In the genomic region with DNA sequence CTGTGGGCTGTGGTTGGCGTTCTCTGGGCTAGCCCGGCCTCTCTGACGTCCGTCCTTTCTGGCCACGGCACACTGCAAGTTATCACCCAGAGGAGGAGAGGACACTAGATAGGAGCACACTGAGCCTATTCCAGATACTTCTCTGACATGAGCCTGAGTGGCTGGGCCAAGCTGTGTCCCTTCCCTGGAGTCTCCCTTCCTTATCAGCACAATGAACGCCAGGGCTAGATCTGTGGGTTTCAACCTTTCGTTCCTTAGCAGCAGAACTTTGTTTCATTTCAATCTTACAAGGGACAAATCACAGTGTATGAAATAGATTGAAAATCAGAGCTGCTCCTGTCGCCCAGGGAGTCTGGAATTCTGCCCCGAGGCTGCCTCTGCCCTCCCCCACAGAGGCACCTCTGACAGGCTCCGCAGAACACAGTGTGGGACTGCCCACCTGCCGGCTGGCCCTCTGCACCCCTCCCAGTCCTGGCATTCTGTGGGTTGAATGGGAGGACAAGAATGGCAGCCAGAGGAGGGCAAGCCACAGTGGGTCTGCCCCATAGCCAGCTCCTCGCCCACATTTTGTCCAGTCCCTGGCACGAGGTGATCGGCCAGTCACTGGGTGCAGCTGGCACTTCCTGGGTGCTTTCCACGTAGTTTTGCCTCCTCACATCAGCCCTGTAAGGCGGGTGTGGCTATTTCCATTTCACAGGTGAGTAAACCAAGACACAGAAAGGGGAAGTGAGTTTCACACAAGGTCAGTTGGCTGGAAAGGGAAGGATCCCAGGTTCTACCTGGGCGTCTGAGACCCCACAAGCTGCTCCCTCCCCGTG, we compare ENCODE assay signal across 1 cellular context.
TF ChIP-seq lines count a peak whose summit lies in the region.

No MANE protein-coding gene starts in this region.

TF ChIP-seq in GM12878, 131 proteins besides CTCF, POLR2A, EP300 and RAD21 (continued from another document):
- TF ChIP-seq, protein P1, sequence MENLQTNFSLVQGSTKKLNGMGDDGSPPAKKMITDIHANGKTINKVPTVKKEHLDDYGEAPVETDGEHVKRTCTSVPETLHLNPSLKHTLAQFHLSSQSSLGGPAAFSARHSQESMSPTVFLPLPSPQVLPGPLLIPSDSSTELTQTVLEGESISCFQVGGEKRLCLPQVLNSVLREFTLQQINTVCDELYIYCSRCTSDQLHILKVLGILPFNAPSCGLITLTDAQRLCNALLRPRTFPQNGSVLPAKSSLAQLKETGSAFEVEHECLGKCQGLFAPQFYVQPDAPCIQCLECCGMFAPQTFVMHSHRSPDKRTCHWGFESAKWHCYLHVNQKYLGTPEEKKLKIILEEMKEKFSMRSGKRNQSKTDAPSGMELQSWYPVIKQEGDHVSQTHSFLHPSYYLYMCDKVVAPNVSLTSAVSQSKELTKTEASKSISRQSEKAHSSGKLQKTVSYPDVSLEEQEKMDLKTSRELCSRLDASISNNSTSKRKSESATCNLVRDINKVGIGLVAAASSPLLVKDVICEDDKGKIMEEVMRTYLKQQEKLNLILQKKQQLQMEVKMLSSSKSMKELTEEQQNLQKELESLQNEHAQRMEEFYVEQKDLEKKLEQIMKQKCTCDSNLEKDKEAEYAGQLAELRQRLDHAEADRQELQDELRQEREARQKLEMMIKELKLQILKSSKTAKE (IDR thresholded peaks at IDR 0.05; ENCODE audit: low read depth, poor library complexity, severe bottlenecking), result no peak
- TF ChIP-seq CREB1 (IDR thresholded peaks at IDR 0.05; ENCODE audit: low read depth) (no peak), MYC (IDR thresholded peaks at IDR 0.05; ENCODE audit: insufficient read depth, insufficient read length, insufficient replicate concordance, low read length, severe bottlenecking) (no peak), POLR2AphosphoS5 (IDR thresholded peaks at IDR 0.05; ENCODE audit: low read length) (no peak), NFYA (IDR thresholded peaks at IDR 0.05; ENCODE audit: borderline replicate concordance, low read depth, low read length) (no peak), NR2C2 (IDR thresholded peaks at IDR 0.05; ENCODE audit: borderline replicate concordance, control insufficient read depth, insufficient read length, low read depth) (no peak), BMI1 (IDR thresholded peaks at IDR 0.05; ENCODE audit: borderline replicate concordance) (no peak), NBN (IDR thresholded peaks at IDR 0.05) (no peak), KLF5 (IDR thresholded peaks at IDR 0.05; ENCODE audit: partially characterized antibody) (no peak), ZNF274 (IDR thresholded peaks at IDR 0.05; ENCODE audit: insufficient read depth, insufficient read length) (no peak), SIX5 (IDR thresholded peaks at IDR 0.05; ENCODE audit: low read depth, low read length, severe bottlenecking) (no peak), KAT2A (conservative IDR thresholded peaks at IDR 0.05; ENCODE audit: control insufficient read depth, low read depth, low read length) (no peak), NFIC (IDR thresholded peaks at IDR 0.05; ENCODE audit: low read depth, low read length) (0 out of 2 replicates have a peak, but pooled peaks have one; percentile 45), NFXL1 (IDR thresholded peaks at IDR 0.05; ENCODE audit: borderline replicate concordance) (no peak), CEBPB (IDR thresholded peaks at IDR 0.05; ENCODE audit: borderline replicate concordance in 1 of 2, low read depth in 2 of 2, low read length in 2 of 2) (no peak), MXI1 (IDR thresholded peaks at IDR 0.05; ENCODE audit: low read depth, low read length) (no peak), RBBP5 (conservative IDR thresholded peaks at IDR 0.05) (no peak), BRCA1 (IDR thresholded peaks at IDR 0.05; ENCODE audit: low read depth, low read length) (no peak)
- TF ChIP-seq, protein P2, sequence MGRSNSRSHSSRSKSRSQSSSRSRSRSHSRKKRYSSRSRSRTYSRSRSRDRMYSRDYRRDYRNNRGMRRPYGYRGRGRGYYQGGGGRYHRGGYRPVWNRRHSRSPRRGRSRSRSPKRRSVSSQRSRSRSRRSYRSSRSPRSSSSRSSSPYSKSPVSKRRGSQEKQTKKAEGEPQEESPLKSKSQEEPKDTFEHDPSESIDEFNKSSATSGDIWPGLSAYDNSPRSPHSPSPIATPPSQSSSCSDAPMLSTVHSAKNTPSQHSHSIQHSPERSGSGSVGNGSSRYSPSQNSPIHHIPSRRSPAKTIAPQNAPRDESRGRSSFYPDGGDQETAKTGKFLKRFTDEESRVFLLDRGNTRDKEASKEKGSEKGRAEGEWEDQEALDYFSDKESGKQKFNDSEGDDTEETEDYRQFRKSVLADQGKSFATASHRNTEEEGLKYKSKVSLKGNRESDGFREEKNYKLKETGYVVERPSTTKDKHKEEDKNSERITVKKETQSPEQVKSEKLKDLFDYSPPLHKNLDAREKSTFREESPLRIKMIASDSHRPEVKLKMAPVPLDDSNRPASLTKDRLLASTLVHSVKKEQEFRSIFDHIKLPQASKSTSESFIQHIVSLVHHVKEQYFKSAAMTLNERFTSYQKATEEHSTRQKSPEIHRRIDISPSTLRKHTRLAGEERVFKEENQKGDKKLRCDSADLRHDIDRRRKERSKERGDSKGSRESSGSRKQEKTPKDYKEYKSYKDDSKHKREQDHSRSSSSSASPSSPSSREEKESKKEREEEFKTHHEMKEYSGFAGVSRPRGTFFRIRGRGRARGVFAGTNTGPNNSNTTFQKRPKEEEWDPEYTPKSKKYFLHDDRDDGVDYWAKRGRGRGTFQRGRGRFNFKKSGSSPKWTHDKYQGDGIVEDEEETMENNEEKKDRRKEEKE (IDR thresholded peaks at IDR 0.05), result no peak
- TF ChIP-seq, protein P3, sequence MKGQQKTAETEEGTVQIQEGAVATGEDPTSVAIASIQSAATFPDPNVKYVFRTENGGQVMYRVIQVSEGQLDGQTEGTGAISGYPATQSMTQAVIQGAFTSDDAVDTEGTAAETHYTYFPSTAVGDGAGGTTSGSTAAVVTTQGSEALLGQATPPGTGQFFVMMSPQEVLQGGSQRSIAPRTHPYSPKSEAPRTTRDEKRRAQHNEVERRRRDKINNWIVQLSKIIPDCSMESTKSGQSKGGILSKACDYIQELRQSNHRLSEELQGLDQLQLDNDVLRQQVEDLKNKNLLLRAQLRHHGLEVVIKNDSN (IDR thresholded peaks at IDR 0.05; ENCODE audit: borderline replicate concordance, extremely low read length, insufficient read depth, low read depth, low read length), result no peak
- TF ChIP-seq, protein P4, sequence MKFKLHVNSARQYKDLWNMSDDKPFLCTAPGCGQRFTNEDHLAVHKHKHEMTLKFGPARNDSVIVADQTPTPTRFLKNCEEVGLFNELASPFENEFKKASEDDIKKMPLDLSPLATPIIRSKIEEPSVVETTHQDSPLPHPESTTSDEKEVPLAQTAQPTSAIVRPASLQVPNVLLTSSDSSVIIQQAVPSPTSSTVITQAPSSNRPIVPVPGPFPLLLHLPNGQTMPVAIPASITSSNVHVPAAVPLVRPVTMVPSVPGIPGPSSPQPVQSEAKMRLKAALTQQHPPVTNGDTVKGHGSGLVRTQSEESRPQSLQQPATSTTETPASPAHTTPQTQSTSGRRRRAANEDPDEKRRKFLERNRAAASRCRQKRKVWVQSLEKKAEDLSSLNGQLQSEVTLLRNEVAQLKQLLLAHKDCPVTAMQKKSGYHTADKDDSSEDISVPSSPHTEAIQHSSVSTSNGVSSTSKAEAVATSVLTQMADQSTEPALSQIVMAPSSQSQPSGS (IDR thresholded peaks at IDR 0.05; ENCODE audit: low read length), result no peak
- TF ChIP-seq, protein P5, sequence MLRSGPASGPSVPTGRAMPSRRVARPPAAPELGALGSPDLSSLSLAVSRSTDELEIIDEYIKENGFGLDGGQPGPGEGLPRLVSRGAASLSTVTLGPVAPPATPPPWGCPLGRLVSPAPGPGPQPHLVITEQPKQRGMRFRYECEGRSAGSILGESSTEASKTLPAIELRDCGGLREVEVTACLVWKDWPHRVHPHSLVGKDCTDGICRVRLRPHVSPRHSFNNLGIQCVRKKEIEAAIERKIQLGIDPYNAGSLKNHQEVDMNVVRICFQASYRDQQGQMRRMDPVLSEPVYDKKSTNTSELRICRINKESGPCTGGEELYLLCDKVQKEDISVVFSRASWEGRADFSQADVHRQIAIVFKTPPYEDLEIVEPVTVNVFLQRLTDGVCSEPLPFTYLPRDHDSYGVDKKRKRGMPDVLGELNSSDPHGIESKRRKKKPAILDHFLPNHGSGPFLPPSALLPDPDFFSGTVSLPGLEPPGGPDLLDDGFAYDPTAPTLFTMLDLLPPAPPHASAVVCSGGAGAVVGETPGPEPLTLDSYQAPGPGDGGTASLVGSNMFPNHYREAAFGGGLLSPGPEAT (IDR thresholded peaks at IDR 0.05; ENCODE audit: low read depth), result peak; percentile 76
- TF ChIP-seq, protein P6, sequence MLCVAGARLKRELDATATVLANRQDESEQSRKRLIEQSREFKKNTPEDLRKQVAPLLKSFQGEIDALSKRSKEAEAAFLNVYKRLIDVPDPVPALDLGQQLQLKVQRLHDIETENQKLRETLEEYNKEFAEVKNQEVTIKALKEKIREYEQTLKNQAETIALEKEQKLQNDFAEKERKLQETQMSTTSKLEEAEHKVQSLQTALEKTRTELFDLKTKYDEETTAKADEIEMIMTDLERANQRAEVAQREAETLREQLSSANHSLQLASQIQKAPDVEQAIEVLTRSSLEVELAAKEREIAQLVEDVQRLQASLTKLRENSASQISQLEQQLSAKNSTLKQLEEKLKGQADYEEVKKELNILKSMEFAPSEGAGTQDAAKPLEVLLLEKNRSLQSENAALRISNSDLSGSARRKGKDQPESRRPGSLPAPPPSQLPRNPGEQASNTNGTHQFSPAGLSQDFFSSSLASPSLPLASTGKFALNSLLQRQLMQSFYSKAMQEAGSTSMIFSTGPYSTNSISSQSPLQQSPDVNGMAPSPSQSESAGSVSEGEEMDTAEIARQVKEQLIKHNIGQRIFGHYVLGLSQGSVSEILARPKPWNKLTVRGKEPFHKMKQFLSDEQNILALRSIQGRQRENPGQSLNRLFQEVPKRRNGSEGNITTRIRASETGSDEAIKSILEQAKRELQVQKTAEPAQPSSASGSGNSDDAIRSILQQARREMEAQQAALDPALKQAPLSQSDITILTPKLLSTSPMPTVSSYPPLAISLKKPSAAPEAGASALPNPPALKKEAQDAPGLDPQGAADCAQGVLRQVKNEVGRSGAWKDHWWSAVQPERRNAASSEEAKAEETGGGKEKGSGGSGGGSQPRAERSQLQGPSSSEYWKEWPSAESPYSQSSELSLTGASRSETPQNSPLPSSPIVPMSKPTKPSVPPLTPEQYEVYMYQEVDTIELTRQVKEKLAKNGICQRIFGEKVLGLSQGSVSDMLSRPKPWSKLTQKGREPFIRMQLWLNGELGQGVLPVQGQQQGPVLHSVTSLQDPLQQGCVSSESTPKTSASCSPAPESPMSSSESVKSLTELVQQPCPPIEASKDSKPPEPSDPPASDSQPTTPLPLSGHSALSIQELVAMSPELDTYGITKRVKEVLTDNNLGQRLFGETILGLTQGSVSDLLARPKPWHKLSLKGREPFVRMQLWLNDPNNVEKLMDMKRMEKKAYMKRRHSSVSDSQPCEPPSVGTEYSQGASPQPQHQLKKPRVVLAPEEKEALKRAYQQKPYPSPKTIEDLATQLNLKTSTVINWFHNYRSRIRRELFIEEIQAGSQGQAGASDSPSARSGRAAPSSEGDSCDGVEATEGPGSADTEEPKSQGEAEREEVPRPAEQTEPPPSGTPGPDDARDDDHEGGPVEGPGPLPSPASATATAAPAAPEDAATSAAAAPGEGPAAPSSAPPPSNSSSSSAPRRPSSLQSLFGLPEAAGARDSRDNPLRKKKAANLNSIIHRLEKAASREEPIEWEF (IDR thresholded peaks at IDR 0.05; ENCODE audit: insufficient replicate concordance, low read depth, low read length), result no peak
